Comparison of ENCODE assay signal across 20 cellular contexts in the genomic region with DNA sequence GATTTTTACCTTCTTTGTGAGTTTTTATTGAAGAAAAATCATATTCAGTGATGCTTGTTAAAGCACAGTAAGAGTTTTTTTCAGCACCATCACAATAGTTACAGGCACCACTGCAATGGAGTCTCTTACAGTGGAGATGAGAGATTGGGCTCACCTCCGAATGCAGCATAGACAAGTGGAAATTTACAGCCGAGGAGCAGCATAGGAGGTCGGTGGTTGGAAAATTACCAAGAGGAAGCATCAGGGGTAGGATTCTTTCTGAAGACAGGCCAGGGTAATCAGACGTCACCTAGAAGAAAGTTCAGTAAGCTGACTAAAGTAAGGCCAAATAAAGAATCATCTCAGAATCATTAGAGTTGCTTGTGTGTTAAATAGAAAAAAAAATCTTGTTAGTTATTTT.
DNase-seq lines count a peak whose midpoint lies in the region; ATAC-seq and TF ChIP-seq lines count a peak whose summit lies in the region.
"Had no signal": no experiment of that assay in that cellular context is flagged by ENCODE, and none has a peak within 500 bp of the region (broad histone marks: within the 10 kb centered on the region; RNA-seq: fewer than 3 reads in every experiment).

No MANE protein-coding gene starts in this region.

- H4K20me1 ChIP-seq in GM23338 (replicated peaks; ENCODE audit: insufficient read depth) (no peaks in the 10 kb centered on the region), OCI-LY3 (ENCODE audit: insufficient read depth, low read length) (no peaks in the 10 kb centered on the region)
- H4K20me1 ChIP-seq: BLaER1 had no signal

- H3K4me1 ChIP-seq in GM23338 (ENCODE audit: insufficient read depth) (peaks cover 5% of the 10 kb centered on the region; the same call in 1 of the 2 replicates), OCI-LY3 (ENCODE audit: low read length) (peaks cover 4% of the 10 kb centered on the region; the same call in 1 of the 2 replicates)

- CTCF ChIA-PET in WTC11 (lab: Charles Lee), result interaction anchor here (1.4 kb wide), 2 partner anchors 12 to 78 kb away, joined by 4 to 6 read pairs; no protein-coding TSS in a partner anchor

- H3K27me3 ChIP-seq in GM23338 (ENCODE audit: insufficient read depth), result no peaks in the 10 kb centered on the region
- no peaks in the 10 kb centered on the region for H3K27me3 ChIP-seq in OCI-LY3 (ENCODE audit: low read depth, low read length)
- H3K27me3 ChIP-seq: BLaER1 had no signal

- TF ChIP-seq CTCF in GM23338 (conservative IDR thresholded peaks at IDR 0.05; ENCODE audit: low read depth in 2 of 2) (no peak), OCI-LY3 (IDR thresholded peaks at IDR 0.05; ENCODE audit: low read depth, low read length) (no peak), WTC11 (IDR thresholded peaks at IDR 0.05) (no peak)

- peaks cover 31% of the 10 kb centered on the region for H3K4me1 Mint-ChIP-seq in GM23338
- peaks cover 37% of the 10 kb centered on the region for H3K4me1 Mint-ChIP-seq in WTC11
- H3K4me1 Mint-ChIP-seq: B cell; CD4-positive, CD25-positive, alpha-beta regulatory T cell had no signal

- H3K27ac Mint-ChIP-seq in GM23338, result no peak overlapping the region
- peak overlapping the region; percentile 6; the same call in 1 of the 2 replicates for H3K27ac Mint-ChIP-seq in WTC11
- H3K27ac Mint-ChIP-seq: B cell; CD4-positive, CD25-positive, alpha-beta regulatory T cell; CD8-positive, alpha-beta T cell had no signal

- ATAC-seq in GM23338 (peak; percentile 63; the same call in 2 of the 3 replicates), WTC11 (peak; percentile 47; the same call in 1 of the 2 replicates), GM21390 (IDR thresholded peaks at IDR 0.05; ENCODE audit: unreplicated experiment) (no peak), GM21515 (IDR thresholded peaks at IDR 0.05; ENCODE audit: unreplicated experiment) (no peak)
- ATAC-seq: CD8-positive, alpha-beta T cell had no signal

- no peak overlapping the region for H3K4me3 Mint-ChIP-seq in GM23338
- no peak overlapping the region for H3K4me3 Mint-ChIP-seq in WTC11
- H3K4me3 Mint-ChIP-seq: B cell; CD4-positive, CD25-positive, alpha-beta regulatory T cell; CD8-positive, alpha-beta T cell had no signal

- H3K79me2 ChIP-seq in GM23338 (replicated peaks; ENCODE audit: insufficient read depth) (no peaks in the 10 kb centered on the region), OCI-LY3 (ENCODE audit: low read length) (no peaks in the 10 kb centered on the region)

- DNase-seq in GM23338 (ENCODE audit: low spot score) (no peak), WTC11 (ENCODE audit: low spot score) (no peak), pons (ENCODE audit: low spot score) (peak; percentile 20), HT-29 (ENCODE audit: low spot score) (no peak), medulla oblongata (ENCODE audit: extremely low spot score) (no peak)
- DNase-seq: Caco-2; CD4-positive, CD25-positive, alpha-beta regulatory T cell; CD8-positive, alpha-beta T cell; DMS153; DND-41; GOT3; H7; HCEC 1CT had no signal

- H3K9me3 ChIP-seq in OCI-LY3 (ENCODE audit: insufficient read depth, low read length), result no peaks in the 10 kb centered on the region
- H3K9me3 ChIP-seq: BLaER1, Caco-2 had no signal

- H3K27me3 Mint-ChIP-seq in GM23338 (ENCODE audit: insufficient read depth, low read depth, poor library complexity) (no peaks in the 10 kb centered on the region), WTC11 (ENCODE audit: low read depth) (no peaks in the 10 kb centered on the region)
- H3K27me3 Mint-ChIP-seq: B cell; CD4-positive, CD25-positive, alpha-beta regulatory T cell had no signal

- H3K36me3 ChIP-seq in GM23338 (ENCODE audit: insufficient read depth) (no peaks in the 10 kb centered on the region), OCI-LY3 (replicated peaks; ENCODE audit: low read depth, low read length) (no peaks in the 10 kb centered on the region)
- H3K36me3 ChIP-seq: BLaER1 had no signal

- 0 out of 2 replicates have a peak, but pooled peaks cover 6% of the 10 kb centered on the region for H3K9me2 ChIP-seq in GM23338 (ENCODE audit: insufficient read depth)

- POLR2A ChIA-PET in WTC11 (lab: Charles Lee), result no interaction called here

- H3F3A ChIP-seq in GM23338 (replicated peaks; ENCODE audit: low read depth), result no peaks in the 10 kb centered on the region

- H3K36me3 Mint-ChIP-seq in GM23338 (ENCODE audit: low read depth) (no peaks in the 10 kb centered on the region), WTC11 (no peaks in the 10 kb centered on the region)
- H3K36me3 Mint-ChIP-seq: CD4-positive, CD25-positive, alpha-beta regulatory T cell; CD8-positive, alpha-beta T cell had no signal

- H3K4me2 ChIP-seq in GM23338 (no peak overlapping the region), OCI-LY3 (ENCODE audit: low read length) (peak overlapping the region; percentile 2; the same call in 1 of the 2 replicates)
- H3K4me2 ChIP-seq: BLaER1 had no signal

- H3K27ac ChIP-seq in GM23338 (ENCODE audit: low read depth) (no peak overlapping the region), OCI-LY3 (ENCODE audit: low read length) (no peak overlapping the region)
- H3K27ac ChIP-seq: 22Rv1, BLaER1, C4-2B had no signal

- H3K9me3 Mint-ChIP-seq in GM23338 (no peaks in the 10 kb centered on the region), WTC11 (peaks cover 5% of the 10 kb centered on the region)
- H3K9me3 Mint-ChIP-seq: CD4-positive, CD25-positive, alpha-beta regulatory T cell; CD8-positive, alpha-beta T cell had no signal

- H3K4me3 ChIP-seq in GM23338, result no peak overlapping the region
- no peak overlapping the region for H3K4me3 ChIP-seq in OCI-LY3 (ENCODE audit: low read length)
- H3K4me3 ChIP-seq: BLaER1 had no signal

- no peak overlapping the region for H3K9ac ChIP-seq in OCI-LY3 (ENCODE audit: low read length)
- H3K9ac ChIP-seq: BLaER1 had no signal

- no peak overlapping the region for H2AFZ ChIP-seq in GM23338
- 0 out of 2 replicates have a peak overlapping the region, but pooled peaks have one; percentile 8 for H2AFZ ChIP-seq in OCI-LY3 (ENCODE audit: low read depth, low read length)

TF ChIP-seq in GM23338, 12 proteins besides CTCF, POLR2A, EP300 and RAD21 (continues in another document):
- TF ChIP-seq STAT1 (IDR thresholded peaks at IDR 0.05; ENCODE audit: unreplicated experiment), result no peak
- TF ChIP-seq, protein P1, sequence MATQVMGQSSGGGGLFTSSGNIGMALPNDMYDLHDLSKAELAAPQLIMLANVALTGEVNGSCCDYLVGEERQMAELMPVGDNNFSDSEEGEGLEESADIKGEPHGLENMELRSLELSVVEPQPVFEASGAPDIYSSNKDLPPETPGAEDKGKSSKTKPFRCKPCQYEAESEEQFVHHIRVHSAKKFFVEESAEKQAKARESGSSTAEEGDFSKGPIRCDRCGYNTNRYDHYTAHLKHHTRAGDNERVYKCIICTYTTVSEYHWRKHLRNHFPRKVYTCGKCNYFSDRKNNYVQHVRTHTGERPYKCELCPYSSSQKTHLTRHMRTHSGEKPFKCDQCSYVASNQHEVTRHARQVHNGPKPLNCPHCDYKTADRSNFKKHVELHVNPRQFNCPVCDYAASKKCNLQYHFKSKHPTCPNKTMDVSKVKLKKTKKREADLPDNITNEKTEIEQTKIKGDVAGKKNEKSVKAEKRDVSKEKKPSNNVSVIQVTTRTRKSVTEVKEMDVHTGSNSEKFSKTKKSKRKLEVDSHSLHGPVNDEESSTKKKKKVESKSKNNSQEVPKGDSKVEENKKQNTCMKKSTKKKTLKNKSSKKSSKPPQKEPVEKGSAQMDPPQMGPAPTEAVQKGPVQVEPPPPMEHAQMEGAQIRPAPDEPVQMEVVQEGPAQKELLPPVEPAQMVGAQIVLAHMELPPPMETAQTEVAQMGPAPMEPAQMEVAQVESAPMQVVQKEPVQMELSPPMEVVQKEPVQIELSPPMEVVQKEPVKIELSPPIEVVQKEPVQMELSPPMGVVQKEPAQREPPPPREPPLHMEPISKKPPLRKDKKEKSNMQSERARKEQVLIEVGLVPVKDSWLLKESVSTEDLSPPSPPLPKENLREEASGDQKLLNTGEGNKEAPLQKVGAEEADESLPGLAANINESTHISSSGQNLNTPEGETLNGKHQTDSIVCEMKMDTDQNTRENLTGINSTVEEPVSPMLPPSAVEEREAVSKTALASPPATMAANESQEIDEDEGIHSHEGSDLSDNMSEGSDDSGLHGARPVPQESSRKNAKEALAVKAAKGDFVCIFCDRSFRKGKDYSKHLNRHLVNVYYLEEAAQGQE (IDR thresholded peaks at IDR 0.05; ENCODE audit: unreplicated experiment), result no peak
- TF ChIP-seq EZH2 (IDR thresholded peaks at IDR 0.05; ENCODE audit: low read depth, unreplicated experiment), result no peak

TF ChIP-seq in WTC11, 78 proteins besides CTCF, POLR2A, EP300 and RAD21 (continues in another document):
- TF ChIP-seq, protein P2, sequence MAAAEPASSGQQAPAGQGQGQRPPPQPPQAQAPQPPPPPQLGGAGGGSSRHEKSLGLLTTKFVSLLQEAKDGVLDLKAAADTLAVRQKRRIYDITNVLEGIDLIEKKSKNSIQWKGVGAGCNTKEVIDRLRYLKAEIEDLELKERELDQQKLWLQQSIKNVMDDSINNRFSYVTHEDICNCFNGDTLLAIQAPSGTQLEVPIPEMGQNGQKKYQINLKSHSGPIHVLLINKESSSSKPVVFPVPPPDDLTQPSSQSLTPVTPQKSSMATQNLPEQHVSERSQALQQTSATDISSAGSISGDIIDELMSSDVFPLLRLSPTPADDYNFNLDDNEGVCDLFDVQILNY (CRISPR knock-in tag; IDR thresholded peaks at IDR 0.05), result no peak
- no peak for TF ChIP-seq ZNF425 (CRISPR knock-in tag; conservative IDR thresholded peaks at IDR 0.05)
- TF ChIP-seq CREB1 (CRISPR knock-in tag; IDR thresholded peaks at IDR 0.05), result no peak
- TF ChIP-seq ZNF396 (CRISPR knock-in tag; IDR thresholded peaks at IDR 0.05; ENCODE audit: borderline replicate concordance), result no peak

Comparison
In these comparisons a context has a peak if more than half of its experiments do, and no peak if none do; other contexts are left out.
1. ATAC-seq: peak in GM23338 (single experiment) and WTC11 (single experiment); none in GM21390 (single experiment) and GM21515 (single experiment).